In the genomic region with DNA sequence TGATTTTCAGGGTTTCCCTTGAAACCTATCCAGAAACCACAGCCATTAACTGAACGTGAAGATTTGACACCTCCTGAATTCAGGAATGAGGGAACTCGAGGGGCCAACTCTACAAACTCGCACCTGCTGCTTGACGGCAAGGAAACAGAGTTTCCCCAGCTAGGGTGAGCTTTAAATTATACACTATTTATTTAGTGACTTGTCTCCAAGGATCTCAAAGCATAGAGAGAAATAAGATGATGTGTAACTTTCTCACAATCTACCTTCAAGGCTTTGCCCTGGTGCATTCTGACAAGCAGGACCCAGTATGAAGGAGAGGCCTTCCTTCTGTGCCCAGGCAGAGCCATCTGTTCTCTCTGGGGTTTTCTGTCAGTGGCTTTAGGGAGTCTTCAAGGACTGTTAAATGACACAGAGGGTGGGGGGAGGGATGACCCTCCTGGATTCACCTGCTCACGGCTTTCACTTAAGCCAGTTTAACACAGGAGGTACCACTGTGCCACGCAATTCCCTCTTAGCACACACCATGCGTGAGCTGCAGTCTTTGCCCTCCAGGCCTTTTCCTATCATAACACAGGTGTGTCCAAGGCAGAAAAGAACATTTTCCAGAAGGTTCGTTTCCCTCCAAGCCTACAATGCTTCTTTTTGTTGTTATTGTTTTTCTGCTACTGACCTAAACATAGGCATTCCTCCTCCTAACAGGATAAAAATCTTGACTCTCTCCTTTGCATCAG, we compare ENCODE assay signal across 10 cellular contexts. TPM values are rescaled to one million over a fixed set of nuclear protein-coding genes. Genes with fewer than 3 reads are reported as not detected.
DNase-seq lines count a peak whose midpoint lies in the region; ATAC-seq and TF ChIP-seq lines count a peak whose summit lies in the region.
"Had no signal": no experiment of that assay in that cellular context is flagged by ENCODE, and none has a peak within 500 bp of the region (broad histone marks: within the 10 kb centered on the region; RNA-seq: fewer than 3 reads in every experiment).

No MANE protein-coding gene starts in this region.

- H3K4me1 ChIP-seq in esophagus muscularis mucosa (peaks cover 72 to 93% (median 86%) of the 10 kb centered on the region in 4 donors), trophoblast cell (ENCODE audit: control insufficient read depth in 1 of 2, insufficient read depth in 2 of 2, low read length in 2 of 2) (peaks cover 30 to 42% of the 10 kb centered on the region in 2 experiments)
- H3K4me1 ChIP-seq in CD8-positive, alpha-beta T cell (ENCODE audit: insufficient read depth, low read length), result no peaks in the 10 kb centered on the region

- DNase-seq in CD14-positive monocyte (ENCODE audit: low spot score), result no peak
- peak; percentile 58 for DNase-seq in NCI-H524 treated with DMSO at 0.1 percent for 48 hours (lab: John Stamatoyannopoulos, UW)
- DNase-seq in esophagus muscularis mucosa (ENCODE audit: extremely low spot score), result no peak
- DNase-seq in trophoblast cell, result peak in 1 of 2 donors; percentile 47
- DNase-seq in NCI-H1930 (lab: John Stamatoyannopoulos, UW), result no peak
- no peak for DNase-seq in CD8-positive, alpha-beta T cell
- DNase-seq in GF-D8 (lab: John Stamatoyannopoulos, UW), result no peak
- DNase-seq: stimulated activated CD4-positive, alpha-beta T cell treated with anti-CD3 and anti-CD28 coated beads, Interleukin-2, amount 100 ng/mL, for 24 hours had no signal

- H3K4ac ChIP-seq in trophoblast cell (ENCODE audit: low read depth, low read length), result peak overlapping the region; percentile 65

- peaks cover 41% of the 10 kb centered on the region for H3K79me1 ChIP-seq in trophoblast cell (ENCODE audit: low read length)

- intact Hi-C loops in CD14-positive monocyte (cut with micrococcal nuclease), result loop anchor here (5.0 to 10.0 kb wide), 3 partner anchors 69 to 212 kb away; no protein-coding TSS in a partner anchor
- intact Hi-C loops in esophagus muscularis mucosa (cut with DNase I), result no loop called here
- intact Hi-C loops in CD8-positive, alpha-beta T cell (cut with DNase I, micrococcal nuclease), result no loop called here

- peak overlapping the region; percentile 65 for H2AK5ac ChIP-seq in trophoblast cell (ENCODE audit: low read length)

- 54% methylated on average over 8 of the region's 8 CpGs for WGBS in esophagus muscularis mucosa
- no CpG with 5 or more reads among the region's 8 CpGs for WGBS in trophoblast cell (ENCODE audit: extremely low coverage, insufficient coverage, insufficient read length)

- CTCF ChIA-PET in CD8-positive, alpha-beta T cell (lab: Charles Lee), result no interaction called here

- peak overlapping the region; percentile 54 for H4K8ac ChIP-seq in trophoblast cell (ENCODE audit: low read depth, low read length)

- H4K91ac ChIP-seq in trophoblast cell (ENCODE audit: low read depth, low read length), result peak overlapping the region; percentile 67

- TF ChIP-seq EP300 in esophagus muscularis mucosa (IDR thresholded peaks at IDR 0.05), result no peak

- H4K12ac ChIP-seq in trophoblast cell (ENCODE audit: low read depth, low read length), result no peak overlapping the region

- no peak for ATAC-seq in GM18519 (IDR thresholded peaks at IDR 0.05; ENCODE audit: low FRiP score, unreplicated experiment)
- no peak for ATAC-seq in CD8-positive, alpha-beta T cell

- H3K4me2 ChIP-seq in trophoblast cell (ENCODE audit: low read length), result peak overlapping the region; percentile 90

- peaks cover 3 to 11% of the 10 kb centered on the region in 2 donors for H3K36me3 Mint-ChIP-seq in CD14-positive monocyte
- no peaks in the 10 kb centered on the region for H3K36me3 Mint-ChIP-seq in CD8-positive, alpha-beta T cell

- peak overlapping the region; percentile 78 for H3K14ac ChIP-seq in trophoblast cell (ENCODE audit: low read length)

- H3K9me3 ChIP-seq in esophagus muscularis mucosa, result no peaks in the 10 kb centered on the region
- H3K9me3 ChIP-seq in trophoblast cell (ENCODE audit: insufficient read depth, low read depth, low read length), result no peaks in the 10 kb centered on the region
- H3K9me3 ChIP-seq in CD8-positive, alpha-beta T cell (ENCODE audit: low read length), result no peaks in the 10 kb centered on the region

- peaks cover 30% of the 10 kb centered on the region for H3K79me2 ChIP-seq in trophoblast cell (ENCODE audit: control insufficient read depth, insufficient read depth, low read length, poor library complexity)

- H3K9me3 Mint-ChIP-seq in CD14-positive monocyte, result peaks cover 0 to 2% (median 0%) of the 10 kb centered on the region in 7 donors
- H3K9me3 Mint-ChIP-seq in CD8-positive, alpha-beta T cell, result no peaks in the 10 kb centered on the region
- H3K9me3 Mint-ChIP-seq: activated T-helper 1 cell treated with anti-CD3 and anti-CD28 coated beads, Interleukin-12 subunit alpha, Interleukin-12 subunit beta, Interleukin-2, Interleukin-4 antibody, amounts not matched to agents 30 ng/mL and 10 ng/mL and 1 ng/mL, durations not matched to agents 14 hours and 24 hours and 36 hours had no signal

- peak overlapping the region in 6 of 7 donors; percentile 14 to 91 (median 75) for H3K27ac Mint-ChIP-seq in CD14-positive monocyte
- H3K27ac Mint-ChIP-seq in CD8-positive, alpha-beta T cell, result no peak overlapping the region
- H3K27ac Mint-ChIP-seq: activated T-helper 1 cell treated with anti-CD3 and anti-CD28 coated beads, Interleukin-12 subunit alpha, Interleukin-12 subunit beta, Interleukin-2, Interleukin-4 antibody, amounts not matched to agents 30 ng/mL and 10 ng/mL and 1 ng/mL, durations not matched to agents 14 hours and 24 hours and 36 hours had no signal

- no peaks in the 10 kb centered on the region for H3K36me3 ChIP-seq in esophagus muscularis mucosa
- no peaks in the 10 kb centered on the region for H3K36me3 ChIP-seq in trophoblast cell (ENCODE audit: control insufficient read depth in 1 of 2, insufficient read depth in 2 of 2, low read length in 2 of 2)
- no peaks in the 10 kb centered on the region for H3K36me3 ChIP-seq in CD8-positive, alpha-beta T cell (ENCODE audit: insufficient read depth, low read length)

- TF ChIP-seq CTCF in CD14-positive monocyte (IDR thresholded peaks at IDR 0.05) (no peak), esophagus muscularis mucosa (IDR thresholded peaks at IDR 0.05) (no peak)
- no peak for TF ChIP-seq CTCF in CD8-positive, alpha-beta T cell (IDR thresholded peaks at IDR 0.05)

- H2BK12ac ChIP-seq in trophoblast cell (ENCODE audit: low read length), result peak overlapping the region; percentile 66

- no peak overlapping the region for H2AFZ ChIP-seq in trophoblast cell (ENCODE audit: insufficient read depth, low read length, poor library complexity)

- H3K9ac ChIP-seq in trophoblast cell (ENCODE audit: low read length), result no peak overlapping the region

- peaks cover 40% of the 10 kb centered on the region for H3K4me1 Mint-ChIP-seq in CD14-positive monocyte
- H3K4me1 Mint-ChIP-seq in CD8-positive, alpha-beta T cell (ENCODE audit: low read depth), result peaks cover 4% of the 10 kb centered on the region

- POLR2A ChIA-PET in CD8-positive, alpha-beta T cell (lab: Charles Lee), result no interaction called here

- H3K27me3 ChIP-seq in esophagus muscularis mucosa (no peaks in the 10 kb centered on the region), trophoblast cell (ENCODE audit: insufficient read depth, low read length) (no peaks in the 10 kb centered on the region)
- no peaks in the 10 kb centered on the region for H3K27me3 ChIP-seq in CD8-positive, alpha-beta T cell (ENCODE audit: insufficient read depth, low read length)

- TF ChIP-seq POLR2A in esophagus muscularis mucosa (IDR thresholded peaks at IDR 0.05; ENCODE audit: low read depth), result no peak

- H3K4me3 Mint-ChIP-seq in CD14-positive monocyte, result peak overlapping the region; percentile 82 to 89
- no peak overlapping the region for H3K4me3 Mint-ChIP-seq in CD8-positive, alpha-beta T cell

- peaks cover 5 to 11% (median 9%) of the 10 kb centered on the region in 3 donors for H3K27me3 Mint-ChIP-seq in CD14-positive monocyte (ENCODE audit: low read depth in 3 of 3)
- H3K27me3 Mint-ChIP-seq in CD8-positive, alpha-beta T cell (ENCODE audit: low read depth), result peaks cover 25% of the 10 kb centered on the region

- H2BK5ac ChIP-seq in trophoblast cell (ENCODE audit: low read depth, low read length, poor library complexity), result peak overlapping the region; percentile 50

- H3K27ac ChIP-seq in esophagus muscularis mucosa (replicated peaks in 1 of 4) (peak overlapping the region; percentile 92 to 96 (median 94)), trophoblast cell (ENCODE audit: low read depth, low read length) (peak overlapping the region; percentile 97)
- no peak overlapping the region for H3K27ac ChIP-seq in CD8-positive, alpha-beta T cell (ENCODE audit: low read depth, low read length)

- peak overlapping the region; percentile 62 for H3K18ac ChIP-seq in trophoblast cell (ENCODE audit: low read length)

- no peak overlapping the region for H3K23ac ChIP-seq in trophoblast cell (ENCODE audit: low read length)

- H3K4me3 ChIP-seq in esophagus muscularis mucosa (peak overlapping the region; percentile 80 to 87 (median 82)), trophoblast cell (ENCODE audit: low read depth, low read length) (no peak overlapping the region)
- no peak overlapping the region for H3K4me3 ChIP-seq in CD8-positive, alpha-beta T cell (ENCODE audit: low read depth, low read length)

- H2BK120ac ChIP-seq in trophoblast cell (ENCODE audit: insufficient read depth, low read length, poor library complexity), result peak overlapping the region; percentile 60

RNA-seq across cellular contexts. Expression of a gene that starts 1.3 kb away (rescaled TPM):
- under 1 TPM; 0.42 to 0.43 TPM for polyA plus RNA-seq in CD14-positive monocyte
- total RNA-seq in esophagus muscularis mucosa, result 10 to 100 TPM; 25.7 to 53.0 (median 30.6) TPM
- polyA plus RNA-seq in trophoblast cell (2013), result 36.4 and 36.5 TPM in 2 replicates
- under 1 TPM; 0.22 to 0.33 TPM for total RNA-seq in CD8-positive, alpha-beta T cell

Comparison
In these comparisons a context has a peak if more than half of its experiments do, and no peak if none do; other contexts are left out.
1. H3K4me3 ChIP-seq: peak in esophagus muscularis mucosa (4 of 4); none in trophoblast cell (single experiment) and CD8-positive, alpha-beta T cell (single experiment).
2. RNA of a gene that starts 1.3 kb away (total RNA-seq): 25.7 to 53.0 TPM in esophagus muscularis mucosa; 0.22 to 0.33 TPM in CD8-positive, alpha-beta T cell; every median in the first group is over 10 times any median in the second.
3. intact Hi-C loops: an anchor here in CD14-positive monocyte (5.0 to 10.0 kb wide); none called in esophagus muscularis mucosa and CD8-positive, alpha-beta T cell.